In genomic region chr7:151115121-151115835, GRCh38 we compare ENCODE assay signal across 8 cellular contexts. TPM values are rescaled to one million over a fixed set of nuclear protein-coding genes. Genes with fewer than 3 reads are reported as not detected.
DNase-seq lines count a peak whose midpoint lies in the region; ATAC-seq and TF ChIP-seq lines count a peak whose summit lies in the region.

No MANE protein-coding gene starts in this region.

- TF ChIP-seq CTCF in fibroblast of pulmonary artery (IDR thresholded peaks at IDR 0.05; ENCODE audit: low read length, missing control alignments) (no peak), sigmoid colon (IDR thresholded peaks at IDR 0.05) (no peak)

- H3K9me3 ChIP-seq in sigmoid colon = no peaks in the 10 kb centered on the region

- DNase-seq in GM03348 (ENCODE audit: low spot score) = peak; percentile 74
- peak; percentile 20 for DNase-seq in activated CD4-positive, alpha-beta T cell treated with anti-CD3 and anti-CD28 coated beads, Interleukin-2, amount 50 U/mL, for 1 hour
- DNase-seq in fibroblast of pulmonary artery (ENCODE audit: low read depth) = peak; percentile 38
- no peak for DNase-seq in sigmoid colon
- no peak for DNase-seq in nucleus accumbens (lab: John Stamatoyannopoulos, UW)
- no peak for DNase-seq in NCI-H345 (lab: John Stamatoyannopoulos, UW)

- 7 to 9% methylated on average over 114 of the region's 114 CpGs for WGBS in sigmoid colon, 2 donors

- peaks cover 8 to 31% (median 22%) of the 10 kb centered on the region in 4 donors for H3K36me3 ChIP-seq in sigmoid colon

- peak overlapping the region; percentile 14 for H3K4me3 ChIP-seq in fibroblast of pulmonary artery (replicated peaks; ENCODE audit: low read depth, low read length)
- H3K4me3 ChIP-seq in sigmoid colon = peak overlapping the region in 3 of 4 donors; percentile 27 to 32 (median 29)

- H3K27ac ChIP-seq in sigmoid colon = no peak overlapping the region

- H3K4me1 ChIP-seq in sigmoid colon = peaks cover 0 to 40% (median 38%) of the 10 kb centered on the region in 4 donors

- intact Hi-C loops in sigmoid colon (cut with DNase I) = no loop called here

- no peak for ATAC-seq in HG03432 (IDR thresholded peaks at IDR 0.05; ENCODE audit: unreplicated experiment)
- no peak for ATAC-seq in GM21717 (IDR thresholded peaks at IDR 0.05; ENCODE audit: unreplicated experiment)

- no peak for TF ChIP-seq EP300 in sigmoid colon (IDR thresholded peaks at IDR 0.05)

- no peaks in the 10 kb centered on the region for H3K27me3 ChIP-seq in sigmoid colon

- TF ChIP-seq POLR2A in sigmoid colon (IDR thresholded peaks at IDR 0.05) = no peak

RNA-seq across cellular contexts. Expression of gene AGAP3, which starts 29.0 kb away (rescaled TPM):
- total RNA-seq in sigmoid colon = 10 to 100 TPM; 34.2 to 89.7 (median 40.9) TPM
- polyA plus RNA-seq in sigmoid colon = 10 to 100 TPM; 27.7 to 42.3 (median 33.6) TPM

RNA-seq across cellular contexts. Expression of gene TMUB1, which starts 32.0 kb away (rescaled TPM):
- 10 to 100 TPM; 33.4 to 48.9 (median 41.9) TPM for total RNA-seq in sigmoid colon
- 10 to 100 TPM; 45.0 to 74.6 (median 47.4) TPM for polyA plus RNA-seq in sigmoid colon

RNA-seq across cellular contexts. Expression of gene FASTK, which starts 34.7 kb away (rescaled TPM):
- total RNA-seq in sigmoid colon = 10 to 100 TPM; 61.5 to 80.0 (median 69.9) TPM
- 100 to 1,000 TPM in 1 of 3 donors, 10 to 100 TPM in 2; 61.3 to 124 (median 65.0) TPM for polyA plus RNA-seq in sigmoid colon

RNA-seq across cellular contexts. Expression of gene GBX1, which starts 52.2 kb away (rescaled TPM):
- not detected for total RNA-seq in sigmoid colon
- not detected for polyA plus RNA-seq in sigmoid colon

RNA-seq across cellular contexts. Expression of gene SLC4A2, which starts 55.9 kb away (rescaled TPM):
- total RNA-seq in sigmoid colon = 100 to 1,000 TPM in 1 of 4 donors, 10 to 100 TPM in 3; 56.9 to 124 (median 91.7) TPM
- polyA plus RNA-seq in sigmoid colon = 100 to 1,000 TPM in 1 of 3 donors, 10 to 100 TPM in 2; 12.3 to 114 (median 23.4) TPM

Comparison
In these comparisons a context has a peak if more than half of its experiments do, and no peak if none do; other contexts are left out.
1. DNase-seq: peak in GM03348 (single experiment), activated CD4-positive, alpha-beta T cell treated with anti-CD3 and anti-CD28 coated beads, Interleukin-2, amount 50 U/mL, for 1 hour (single experiment) and fibroblast of pulmonary artery (single experiment); none in sigmoid colon (single experiment), nucleus accumbens (0 of 56) and NCI-H345 (single experiment).